Comparison of ENCODE assay signal across 8 cellular contexts in genomic region chr12:110501378-110501721, GRCh38. TPM values are rescaled to one million over a fixed set of nuclear protein-coding genes. Genes with fewer than 3 reads are reported as not detected.
A peak's percentile ranks its signal among the peaks of the same experiment; 100 is the strongest.
DNase-seq lines count a peak whose midpoint lies in the region; ATAC-seq and TF ChIP-seq lines count a peak whose summit lies in the region.

No MANE protein-coding gene starts in this region.

- peak overlapping the region; percentile 84 for H3K27ac ChIP-seq in RWPE2 (ENCODE audit: poor library complexity, severe bottlenecking)
- peak overlapping the region; percentile 63 for H3K27ac ChIP-seq in cingulate gyrus (ENCODE audit: low read depth, low read length)
- peak overlapping the region; percentile 89 to 98 for H3K27ac ChIP-seq in lung (ENCODE audit: low read depth in 1 of 2, low read length in 1 of 2)
- peak overlapping the region; percentile 85 to 98 (median 92) for H3K27ac ChIP-seq in tibial nerve

- TF ChIP-seq EP300 in Ishikawa (IDR thresholded peaks at IDR 0.05; ENCODE audit: borderline replicate concordance) (no peak), tibial nerve (IDR thresholded peaks at IDR 0.05) (no peak)

- H3K36me3 Mint-ChIP-seq in Caco-2 (ENCODE audit: insufficient read depth, unreplicated experiment) = peaks cover 41% of the 10 kb centered on the region

- no peaks in the 10 kb centered on the region for H3K36me3 ChIP-seq in Caco-2 (ENCODE audit: control insufficient read depth, insufficient read depth, low read length)
- H3K36me3 ChIP-seq in RWPE2 (ENCODE audit: low read depth) = peaks cover 38% of the 10 kb centered on the region
- no peaks in the 10 kb centered on the region for H3K36me3 ChIP-seq in lung (ENCODE audit: control insufficient read depth in 2 of 2, insufficient read depth in 2 of 2, low read length in 2 of 2)
- peaks cover 0 to 5% (median 0%) of the 10 kb centered on the region in 3 donors for H3K36me3 ChIP-seq in tibial nerve

- WGBS in lung, 2 donors = 0% methylated on average over 16 of the region's 16 CpGs
- 0% methylated on average over 11 to 16 of the region's 16 CpGs for WGBS in tibial nerve, 2 donors

- no peak for TF ChIP-seq RAD21 in Ishikawa (IDR thresholded peaks at IDR 0.05; ENCODE audit: low read depth)

- no peaks in the 10 kb centered on the region for H3K9me3 Mint-ChIP-seq in Caco-2 (ENCODE audit: unreplicated experiment)

- peak overlapping the region; percentile 95 for H3K4me3 Mint-ChIP-seq in Caco-2 (ENCODE audit: unreplicated experiment)

- no peak for TF ChIP-seq CTCF in Caco-2 (IDR thresholded peaks at IDR 0.05; ENCODE audit: insufficient read depth in 1 of 2, low read depth in 1 of 2, low read length in 1 of 2, severe bottlenecking in 1 of 2, unreplicated experiment in 1 of 2)
- TF ChIP-seq CTCF in RWPE2 (IDR thresholded peaks at IDR 0.05; ENCODE audit: poor library complexity, severe bottlenecking) = no peak
- TF ChIP-seq CTCF in lung (IDR thresholded peaks at IDR 0.05; ENCODE audit: control extremely low read depth, extremely low read depth) = no peak
- TF ChIP-seq CTCF in tibial nerve (IDR thresholded peaks at IDR 0.05) = no peak

- TF ChIP-seq POLR2A in tibial nerve (IDR thresholded peaks at IDR 0.05) = no peak

- DNase-seq in Caco-2 = no peak
- DNase-seq in RWPE2 (ENCODE audit: low spot score) = peak; percentile 37
- no peak for DNase-seq in lung (ENCODE audit: low spot score)
- DNase-seq in tibial nerve (ENCODE audit: low spot score in 2 of 2) = peak in 1 of 2 donors; percentile 25
- DNase-seq in activated CD4-positive, CD25-positive, alpha-beta regulatory T cell (lab: John Stamatoyannopoulos, UW) = no peak

- no peaks in the 10 kb centered on the region for H3K27me3 ChIP-seq in Caco-2 (replicated peaks; ENCODE audit: control insufficient read depth, insufficient read depth, low read length)
- no peaks in the 10 kb centered on the region for H3K27me3 ChIP-seq in RWPE2 (ENCODE audit: insufficient read depth, poor library complexity, severe bottlenecking)
- no peaks in the 10 kb centered on the region for H3K27me3 ChIP-seq in lung (ENCODE audit: control insufficient read depth, insufficient read depth)
- H3K27me3 ChIP-seq in tibial nerve = no peaks in the 10 kb centered on the region

- H3K27me3 Mint-ChIP-seq in Caco-2 (ENCODE audit: insufficient read depth, unreplicated experiment) = no peaks in the 10 kb centered on the region

- ATAC-seq in GM19438 (IDR thresholded peaks at IDR 0.05; ENCODE audit: low read depth, unreplicated experiment) (peak; percentile 7), RWPE2 (ENCODE audit: low read depth) (peak; percentile 54), lung (ENCODE audit: insufficient read depth, low FRiP score) (peak; percentile 23)

- intact Hi-C loops in Caco-2 (cut with micrococcal nuclease; ENCODE audit: unreplicated experiment) = loop anchor here (5.0 kb wide), 1 partner anchor 49 kb away; the partner anchor contains the start of gene ARPC3

- H3K9me3 ChIP-seq in Caco-2 (no peaks in the 10 kb centered on the region), RWPE2 (ENCODE audit: severe bottlenecking) (no peaks in the 10 kb centered on the region), lung (ENCODE audit: control insufficient read depth in 2 of 2, insufficient read depth in 1 of 2, low read length in 1 of 2) (no peaks in the 10 kb centered on the region), tibial nerve (no peaks in the 10 kb centered on the region)

- TSS peak; percentile 60 for BruUV-seq in Caco-2 (replicated peaks; lab: Mats Ljungman, UMichigan)

- H3K4me1 Mint-ChIP-seq in Caco-2 (ENCODE audit: low read depth, unreplicated experiment) = no peaks in the 10 kb centered on the region

- CTCF ChIA-PET in Caco-2 (lab: Charles Lee) = interaction anchor here (0.6 kb wide), 1 partner anchor 32 kb away, joined by 3 read pairs; no protein-coding TSS in a partner anchor

- H3K27ac Mint-ChIP-seq in Caco-2 (ENCODE audit: unreplicated experiment) = peak overlapping the region; percentile 97

- H3K4me3 ChIP-seq in Caco-2 (ENCODE audit: low read depth, low read length) (peak overlapping the region; percentile 55), RWPE2 (ENCODE audit: severe bottlenecking) (peak overlapping the region; percentile 66), lung (peak overlapping the region; percentile 81), tibial nerve (peak overlapping the region; percentile 89 to 100 (median 94))

- POLR2A ChIA-PET in Caco-2 (lab: Charles Lee) = interaction anchor here (0.5 to 5.5 kb wide), 3 partner anchors 33 to 819 kb away, joined by 6 to 36 read pairs (median 13); partner anchors contain the start of genes ARPC3, FAM216A and GPN3

- peaks cover 21% of the 10 kb centered on the region for H3K4me1 ChIP-seq in Caco-2
- peaks cover 31% of the 10 kb centered on the region for H3K4me1 ChIP-seq in RWPE2 (ENCODE audit: insufficient read depth, poor library complexity, severe bottlenecking)
- H3K4me1 ChIP-seq in lung (ENCODE audit: control insufficient read depth in 2 of 2, insufficient read depth in 2 of 2, low read length in 2 of 2) = peaks cover 0 to 9% of the 10 kb centered on the region in 2 donors
- H3K4me1 ChIP-seq in tibial nerve = peaks cover 3 to 43% (median 22%) of the 10 kb centered on the region in 4 donors

TF ChIP-seq in Ishikawa, 13 proteins besides CTCF, POLR2A, EP300 and RAD21:
- TF ChIP-seq CREB1 (IDR thresholded peaks at IDR 0.05; ENCODE audit: low read depth) (no peak), NFIC (IDR thresholded peaks at IDR 0.05) (no peak), TCF12 (IDR thresholded peaks at IDR 0.05; ENCODE audit: low read depth) (no peak)
- TF ChIP-seq, protein P1, sequence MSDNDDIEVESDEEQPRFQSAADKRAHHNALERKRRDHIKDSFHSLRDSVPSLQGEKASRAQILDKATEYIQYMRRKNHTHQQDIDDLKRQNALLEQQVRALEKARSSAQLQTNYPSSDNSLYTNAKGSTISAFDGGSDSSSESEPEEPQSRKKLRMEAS (IDR thresholded peaks at IDR 0.05) = peak; percentile 38; the same call in 1 of the 2 replicates
TF ChIP-seq in Ishikawa: peak in this region for 1.

RNA-seq across cellular contexts. Expression of gene VPS29, which starts 0.6 kb away (rescaled TPM):
- total RNA-seq in Caco-2 (2022) (127 and 132 TPM in 2 replicates), lung (100 to 1,000 TPM in 1 of 2 donors, 10 to 100 TPM in 1; 73.7 to 104 TPM), tibial nerve (100 to 1,000 TPM in 1 of 4 donors, 10 to 100 TPM in 3; 66.6 to 142 (median 82.9) TPM)
- polyA plus RNA-seq in lung = 100 to 1,000 TPM; 165 to 177 TPM

RNA-seq across cellular contexts. Expression of gene RAD9B, which starts 0.8 kb away (rescaled TPM):
- total RNA-seq in Caco-2 (2022) = 2.8 and 3.8 TPM in 2 replicates
- 1 to 10 TPM in 1 of 2 donors, under 1 TPM in 1; 0.77 to 1.5 TPM for total RNA-seq in lung
- under 1 TPM; 0.12 to 0.46 TPM for polyA plus RNA-seq in lung
- total RNA-seq in tibial nerve = 1 to 10 TPM in 1 of 4 donors, under 1 TPM in 3; 0.30 to 2.4 (median 0.71) TPM

RNA-seq across cellular contexts. Expression of gene FAM216A, which starts 32.7 kb away (rescaled TPM):
- 13.1 and 15.9 TPM in 2 replicates for total RNA-seq in Caco-2 (2022)
- 1 to 10 TPM; 2.9 to 6.3 TPM for total RNA-seq in lung
- 1 to 10 TPM; 4.0 to 6.4 TPM for polyA plus RNA-seq in lung
- total RNA-seq in tibial nerve = 1 to 10 TPM; 4.1 to 9.6 (median 6.2) TPM

RNA-seq across cellular contexts. Expression of gene GPN3, which starts 33.3 kb away (rescaled TPM):
- total RNA-seq in Caco-2 (2022) = 35.0 and 39.0 TPM in 2 replicates
- total RNA-seq in lung = 10 to 100 TPM; 20.4 to 24.4 TPM
- polyA plus RNA-seq in lung = 10 to 100 TPM; 23.7 to 26.9 TPM
- total RNA-seq in tibial nerve = 10 to 100 TPM; 16.7 to 31.0 (median 24.8) TPM

RNA-seq across cellular contexts. Expression of gene ARPC3, which starts 51.2 kb away (rescaled TPM):
- total RNA-seq in Caco-2 (2022) (302 and 309 TPM in 2 replicates), lung (100 to 1,000 TPM; 179 to 195 TPM), tibial nerve (100 to 1,000 TPM; 153 to 297 (median 181) TPM)
- polyA plus RNA-seq in lung = 100 to 1,000 TPM; 491 to 514 TPM
